10 cellular contexts compared by ENCODE assay signal in the genomic region with DNA sequence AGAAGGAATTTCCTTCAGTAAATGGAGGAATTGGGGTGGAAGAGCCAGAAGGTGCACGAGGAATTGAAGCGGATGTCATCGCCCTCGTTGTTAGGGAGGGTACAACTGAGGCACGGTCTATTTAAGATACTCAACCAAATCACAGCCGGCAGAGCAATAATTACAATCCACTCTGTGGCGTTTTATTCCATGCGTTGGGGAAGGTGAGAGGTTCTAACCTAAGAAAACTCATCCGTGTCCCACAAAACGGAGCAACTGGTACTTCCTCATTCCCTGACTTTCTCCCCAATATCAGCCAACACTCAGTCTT. TPM values are rescaled to one million over a fixed set of nuclear protein-coding genes. Genes with fewer than 3 reads are reported as not detected.
A peak's percentile ranks its signal among the peaks of the same experiment; 100 is the strongest.
DNase-seq lines count a peak whose midpoint lies in the region; FAIRE-seq and TF ChIP-seq lines count a peak whose summit lies in the region.
"Had no signal": no experiment of that assay in that cellular context is flagged by ENCODE, and none has a peak within 500 bp of the region (broad histone marks: within the 10 kb centered on the region; RNA-seq: fewer than 3 reads in every experiment).

No MANE protein-coding gene starts in this region.

- H3K9ac ChIP-seq in parathyroid adenoma: no peak overlapping the region

- peak overlapping the region; percentile 68 for H3K4me3 Mint-ChIP-seq in Calu3 (ENCODE audit: low read depth, unreplicated experiment)

- intact Hi-C loops in Calu3 (cut with micrococcal nuclease; ENCODE audit: unreplicated experiment): loop anchor here (10.0 kb wide), 1 partner anchor 212 kb away; no protein-coding TSS in a partner anchor

- H3K4me3 ChIP-seq in Peyer's patch (peak overlapping the region; percentile 67 to 99 (median 95)), epithelial cell of proximal tubule (ENCODE audit: low read depth, low read length) (peak overlapping the region; percentile 64), parathyroid adenoma (ENCODE audit: low read depth, low read length) (peak overlapping the region; percentile 54)

- peak overlapping the region; percentile 82 to 99 (median 92) for H3K27ac ChIP-seq in Peyer's patch
- H3K27ac ChIP-seq in parathyroid adenoma: no peak overlapping the region

- H3K36me3 ChIP-seq in Peyer's patch: peaks cover 0 to 13% (median 0%) of the 10 kb centered on the region in 3 donors
- no peaks in the 10 kb centered on the region for H3K36me3 ChIP-seq in parathyroid adenoma (ENCODE audit: control insufficient read depth, insufficient read depth, low read length)

- CTCF ChIA-PET in Calu3 (lab: Charles Lee): interaction anchor here (0.6 to 1.3 kb wide), 2 partner anchors 215 to 315 kb away, joined by 4 read pairs; no protein-coding TSS in a partner anchor

- peaks cover 9% of the 10 kb centered on the region for H3K9me3 Mint-ChIP-seq in Calu3 (ENCODE audit: low read depth, unreplicated experiment)

- BruUV-seq in Calu3 (replicated peaks; lab: Mats Ljungman, UMichigan): no TSS peak

- peaks cover 22% of the 10 kb centered on the region for H3K79me2 ChIP-seq in parathyroid adenoma

- H3K4me1 Mint-ChIP-seq in Calu3 (ENCODE audit: low read depth, unreplicated experiment): peaks cover 11% of the 10 kb centered on the region

- no peak for TF ChIP-seq POLR2A in Peyer's patch (IDR thresholded peaks at IDR 0.05)

- H3K4me1 ChIP-seq in Peyer's patch (peaks cover 0 to 26% (median 2%) of the 10 kb centered on the region in 4 donors), parathyroid adenoma (peaks cover 7% of the 10 kb centered on the region)

- H3K36me3 Mint-ChIP-seq in Calu3 (ENCODE audit: insufficient read depth, unreplicated experiment): peaks cover 24% of the 10 kb centered on the region

- no peaks in the 10 kb centered on the region for H3K27me3 ChIP-seq in Peyer's patch
- H3K27me3 ChIP-seq in parathyroid adenoma (ENCODE audit: control insufficient read depth, insufficient read depth, low read length): no peaks in the 10 kb centered on the region

- H3K4me2 ChIP-seq in parathyroid adenoma (ENCODE audit: low read length): peak overlapping the region; percentile 78

- no peak for FAIRE-seq in HTR-8/SVneo (lab: Jason Lieb, UNC)

- H3K27ac Mint-ChIP-seq in Calu3 (ENCODE audit: unreplicated experiment): no peak overlapping the region

- H3K9me3 ChIP-seq in Peyer's patch (no peaks in the 10 kb centered on the region), parathyroid adenoma (ENCODE audit: control insufficient read depth, low read length) (no peaks in the 10 kb centered on the region)

- DNase-seq in Calu3 (no peak), Peyer's patch (no peak), epithelial cell of proximal tubule (ENCODE audit: low read depth) (no peak), T-helper 9 cell (no peak), DMS79 (lab: John Stamatoyannopoulos, UW) (no peak), NCI-H187 (lab: John Stamatoyannopoulos, UW) (no peak), HTR-8/SVneo (ENCODE audit: insufficient read length, low spot score) (no peak)

- H3K27me3 Mint-ChIP-seq in Calu3 (ENCODE audit: unreplicated experiment): peaks cover 48% of the 10 kb centered on the region

- H2AFZ ChIP-seq in parathyroid adenoma: peak overlapping the region; percentile 86

- no peak for TF ChIP-seq CTCF in Calu3 (IDR thresholded peaks at IDR 0.05; ENCODE audit: unreplicated experiment)
- no peak for TF ChIP-seq CTCF in Peyer's patch (IDR thresholded peaks at IDR 0.05)
- no peak for TF ChIP-seq CTCF in epithelial cell of proximal tubule (conservative IDR thresholded peaks at IDR 0.05; ENCODE audit: low read depth, low read length)
- no peak for TF ChIP-seq CTCF in parathyroid adenoma (IDR thresholded peaks at IDR 0.05)

RNA-seq across cellular contexts. Expression of a gene that starts 0.8 kb away (rescaled TPM):
- total RNA-seq in Calu3 (2022) (45.3 and 56.8 TPM in 2 replicates), Peyer's patch (100 to 1,000 TPM; 169 to 328 (median 249) TPM), epithelial cell of proximal tubule (73.1 and 77.5 TPM in 2 replicates)

RNA-seq across cellular contexts. Expression of a gene that starts 16.9 kb away (rescaled TPM):
- not detected in 2 replicates for total RNA-seq in Calu3 (2022)
- total RNA-seq in Peyer's patch: not detected
- not detected in 2 replicates for total RNA-seq in epithelial cell of proximal tubule
- total RNA-seq: occipital lobe; T-helper 1 cell treated with Interleukin-12 subunit alpha and Interleukin-12 subunit beta and Interleukin-4 antibody, amounts not matched to agents 30 ng/mL and 1 ng/mL, for 36 hours had no signal
